In the genomic region with DNA sequence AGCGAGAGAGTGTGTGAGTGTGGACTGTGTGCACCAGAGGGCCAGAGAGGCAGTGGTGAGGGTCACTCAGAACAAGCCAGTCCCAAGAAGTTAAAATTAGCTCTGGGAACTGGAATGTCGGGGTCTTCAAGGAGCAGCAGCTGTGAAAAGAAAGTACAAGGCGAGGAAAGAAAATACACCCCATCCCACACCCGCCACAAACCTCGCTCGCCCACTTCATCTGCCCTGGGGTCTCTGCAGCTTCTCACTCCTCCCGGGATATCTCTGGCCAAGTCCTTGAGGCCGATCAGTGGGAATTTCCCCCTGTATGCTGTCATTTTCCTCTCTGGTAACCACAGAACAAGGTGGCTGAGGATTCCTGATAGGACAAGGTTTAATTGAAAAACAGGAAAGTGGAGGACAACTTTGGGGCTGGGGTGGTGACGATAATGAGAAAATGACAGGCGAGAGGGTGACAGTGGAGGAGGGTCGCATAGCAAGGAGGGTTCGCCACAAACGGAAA, we compare ENCODE assay signal across 11 cellular contexts. TPM values are rescaled to one million over a fixed set of nuclear protein-coding genes. Genes with fewer than 3 reads are reported as not detected.
DNase-seq lines count a peak whose midpoint lies in the region; ATAC-seq and TF ChIP-seq lines count a peak whose summit lies in the region.
"Had no signal": no experiment of that assay in that cellular context is flagged by ENCODE, and none has a peak within 500 bp of the region (broad histone marks: within the 10 kb centered on the region; RNA-seq: fewer than 3 reads in every experiment).

No MANE protein-coding gene starts in this region.

- no peaks in the 10 kb centered on the region for H3K36me3 Mint-ChIP-seq in nephron (ENCODE audit: low read depth)
- H3K36me3 Mint-ChIP-seq: CD8-positive, alpha-beta T cell; stimulated activated memory B cell treated with anti-CD40 and anti-IgM and Interleukin-4, amounts not matched to agents 10 μg/mL and 1 μg/mL and 100 μg/mL, for 72 hours had no signal

- ATAC-seq in GM21576 (IDR thresholded peaks at IDR 0.05; ENCODE audit: unreplicated experiment) (no peak), GM18505 (IDR thresholded peaks at IDR 0.05; ENCODE audit: unreplicated experiment) (no peak)
- ATAC-seq: CD8-positive, alpha-beta T cell; stimulated activated memory B cell treated with anti-CD40 and anti-IgM and Interleukin-4, amounts not matched to agents 10 μg/mL and 1 μg/mL and 100 μg/mL, for 72 hours had no signal

- H3K4me3 ChIP-seq in ectodermal cell (ENCODE audit: insufficient read depth, low read depth, low read length) (no peak overlapping the region), suprapubic skin (no peak overlapping the region)

- TF ChIP-seq POLR2A in suprapubic skin (IDR thresholded peaks at IDR 0.05) (no peak), GM18505 (IDR thresholded peaks at IDR 0.05; ENCODE audit: borderline replicate concordance, extremely low read depth, insufficient read depth, insufficient read length) (no peak)

- H3K4me3 Mint-ChIP-seq in nephron: no peak overlapping the region
- H3K4me3 Mint-ChIP-seq: CD8-positive, alpha-beta T cell; stimulated activated memory B cell treated with anti-CD40 and anti-IgM and Interleukin-4, amounts not matched to agents 10 μg/mL and 1 μg/mL and 100 μg/mL, for 72 hours had no signal

- H3K36me3 ChIP-seq in ectodermal cell (ENCODE audit: control insufficient read depth, insufficient read depth, low read length) (no peaks in the 10 kb centered on the region), suprapubic skin (no peaks in the 10 kb centered on the region)

- no peaks in the 10 kb centered on the region for H3K27me3 ChIP-seq in ectodermal cell (ENCODE audit: control insufficient read depth, insufficient read depth, low read length, poor library complexity, severe bottlenecking)
- no peaks in the 10 kb centered on the region for H3K27me3 ChIP-seq in suprapubic skin

- WGBS in ectodermal cell, 2 experiments: 86 to 91% methylated on average over 13 of the region's 13 CpGs
- 67% methylated on average over 13 of the region's 13 CpGs for WGBS in suprapubic skin

- H3K4me1 Mint-ChIP-seq in nephron: peaks cover 15% of the 10 kb centered on the region
- H3K4me1 Mint-ChIP-seq: stimulated activated memory B cell treated with anti-CD40 and anti-IgM and Interleukin-4, amounts not matched to agents 10 μg/mL and 1 μg/mL and 100 μg/mL, for 72 hours had no signal

- no peak for TF ChIP-seq EP300 in suprapubic skin (IDR thresholded peaks at IDR 0.05)

- peaks cover 4% of the 10 kb centered on the region for H3K9me3 Mint-ChIP-seq in nephron
- H3K9me3 Mint-ChIP-seq: CD8-positive, alpha-beta T cell; stimulated activated memory B cell treated with anti-CD40 and anti-IgM and Interleukin-4, amounts not matched to agents 10 μg/mL and 1 μg/mL and 100 μg/mL, for 72 hours had no signal

- TF ChIP-seq CTCF in nephron (IDR thresholded peaks at IDR 0.05; ENCODE audit: unreplicated experiment in 3 of 3) (no peak), suprapubic skin (IDR thresholded peaks at IDR 0.05) (no peak)

- DNase-seq in OCI-M2 (lab: John Stamatoyannopoulos, UW; ENCODE audit: unreplicated experiment) (peak; percentile 64), suprapubic skin (ENCODE audit: low spot score in 2 of 2) (no peak), caudate nucleus (lab: John Stamatoyannopoulos, UW) (no peak), DMS79 treated with DMSO at 0.1 percent for 48 hours (lab: John Stamatoyannopoulos, UW) (no peak)
- DNase-seq: CD8-positive, alpha-beta T cell had no signal

- H3K27ac Mint-ChIP-seq in nephron: peak overlapping the region; percentile 18 to 88 (median 65)
- H3K27ac Mint-ChIP-seq: CD8-positive, alpha-beta T cell; stimulated activated memory B cell treated with anti-CD40 and anti-IgM and Interleukin-4, amounts not matched to agents 10 μg/mL and 1 μg/mL and 100 μg/mL, for 72 hours had no signal

- H3K27me3 Mint-ChIP-seq in nephron (ENCODE audit: low read depth): peaks cover 9% of the 10 kb centered on the region

- H3K9me3 ChIP-seq in ectodermal cell (ENCODE audit: control insufficient read depth, low read length) (no peaks in the 10 kb centered on the region), suprapubic skin (no peaks in the 10 kb centered on the region)

- H3K4me1 ChIP-seq in ectodermal cell (ENCODE audit: control insufficient read depth, insufficient read depth, low read length) (no peaks in the 10 kb centered on the region), suprapubic skin (peaks cover 11% of the 10 kb centered on the region)

- H3K27ac ChIP-seq in ectodermal cell (ENCODE audit: insufficient read depth, low read depth, low read length, poor library complexity, severe bottlenecking): peak overlapping the region; percentile 20
- peak overlapping the region; percentile 69 for H3K27ac ChIP-seq in suprapubic skin
- H3K27ac ChIP-seq in caudate nucleus (ENCODE audit: low read depth, low read length): no peak overlapping the region
- H3K27ac ChIP-seq: epithelial cell of prostate had no signal

RNA-seq across cellular contexts. Expression of a gene that starts 36.3 kb away (rescaled TPM):
- 12.0 TPM for polyA plus RNA-seq in ectodermal cell (2013, experiment 1 of 4)
- polyA plus RNA-seq in ectodermal cell (2013, experiment 2 of 4): 14.8 TPM
- polyA plus RNA-seq in ectodermal cell (2013, experiment 3 of 4): 12.0 TPM
- 14.8 TPM for polyA plus RNA-seq in ectodermal cell (2013, experiment 4 of 4)
- 100 to 1,000 TPM; 148 to 295 (median 170) TPM for total RNA-seq in suprapubic skin
- total RNA-seq: CD8-positive, alpha-beta T cell had no signal
